Comparison of ENCODE assay signal across 15 cellular contexts in the genomic region with DNA sequence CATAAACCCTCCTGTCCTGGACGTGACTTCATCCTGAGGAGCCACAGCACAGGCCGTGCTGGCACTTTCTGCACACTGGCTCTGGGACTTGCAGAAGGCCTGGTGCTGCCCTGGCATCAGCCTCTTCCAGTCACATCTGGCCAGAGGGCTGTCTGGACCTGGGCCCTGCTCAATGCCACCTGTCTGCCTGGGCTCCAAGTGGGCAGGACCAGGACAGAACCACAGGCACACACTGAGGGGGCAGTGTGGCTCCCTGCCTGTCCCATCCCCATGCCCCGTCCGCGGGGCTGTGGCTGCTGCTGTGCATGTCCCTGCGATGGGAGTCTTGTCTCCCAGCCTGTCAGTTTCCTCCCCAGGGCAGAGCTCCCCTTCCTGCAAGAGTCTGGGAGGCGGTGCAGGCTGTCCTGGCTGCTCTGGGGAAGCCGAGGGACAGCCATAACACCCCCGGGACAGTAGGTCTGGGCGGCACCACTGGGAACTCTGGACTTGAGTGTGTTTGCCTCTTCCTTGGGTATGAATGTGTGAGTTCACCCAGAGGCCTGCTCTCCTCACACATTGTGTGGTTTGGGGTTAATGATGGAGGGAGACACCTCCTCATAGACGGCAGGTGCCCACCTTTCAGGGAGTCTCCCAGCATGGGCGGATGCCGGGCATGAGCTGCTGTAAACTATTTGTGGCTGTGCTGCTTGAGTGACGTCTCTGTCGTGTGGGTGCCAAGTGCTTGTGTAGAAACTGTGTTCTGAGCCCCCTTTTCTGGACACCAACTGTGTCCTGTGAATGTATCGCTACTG. TPM values are rescaled to one million over a fixed set of nuclear protein-coding genes. Genes with fewer than 3 reads are reported as not detected.
DNase-seq lines count a peak whose midpoint lies in the region; TF ChIP-seq lines count a peak whose summit lies in the region.
"Had no signal": no experiment of that assay in that cellular context is flagged by ENCODE, and none has a peak within 500 bp of the region (broad histone marks: within the 10 kb centered on the region; RNA-seq: fewer than 3 reads in every experiment).

No MANE protein-coding gene starts in this region.

- no peak overlapping the region for H2AFZ ChIP-seq in mesenchymal stem cell (ENCODE audit: low read depth, low read length)

- no peak overlapping the region for H3K27ac ChIP-seq in HEK293 (ENCODE audit: extremely low read depth, low read depth, low read length)
- no peak overlapping the region for H3K27ac ChIP-seq in mesenchymal stem cell (ENCODE audit: low read length, poor library complexity, severe bottlenecking)
- H3K27ac ChIP-seq in suprapubic skin, result peak overlapping the region; percentile 62

- WGBS in mesenchymal stem cell, result 90% methylated on average over 16 of the region's 16 CpGs
- 73% methylated on average over 7 of the region's 16 CpGs for WGBS in suprapubic skin

- H2BK12ac ChIP-seq in mesenchymal stem cell (ENCODE audit: low read length in 2 of 2), result peak overlapping the region in 1 of 2 experiments; percentile 95

- H3K4me1 Mint-ChIP-seq in chondrocyte (ENCODE audit: low read depth), result peaks cover 67% of the 10 kb centered on the region
- H3K4me1 Mint-ChIP-seq: activated naive CD4-positive, alpha-beta T cell treated with anti-CD3 and anti-CD28 coated beads, Interleukin-2, amount 10 ng/mL, durations not matched to agents 7 days and 5 days had no signal

- H2BK15ac ChIP-seq in mesenchymal stem cell (ENCODE audit: low read depth, poor library complexity, severe bottlenecking), result no peak overlapping the region

- H3K9ac ChIP-seq in mesenchymal stem cell (ENCODE audit: low read length), result no peak overlapping the region

- H3K27me3 Mint-ChIP-seq in chondrocyte (ENCODE audit: low read depth), result no peaks in the 10 kb centered on the region
- H3K27me3 Mint-ChIP-seq: activated naive CD4-positive, alpha-beta T cell treated with anti-CD3 and anti-CD28 coated beads, Interleukin-2, amount 10 ng/mL, durations not matched to agents 7 days and 5 days; B cell; brain had no signal

- no peak for TF ChIP-seq EP300 in suprapubic skin (IDR thresholded peaks at IDR 0.05)

- DNase-seq in chondrocyte (ENCODE audit: low spot score) (peak; percentile 81), mesenchymal stem cell (no peak), suprapubic skin (ENCODE audit: low spot score in 2 of 2) (no peak), SW480 (ENCODE audit: low spot score) (no peak), hypothalamus (lab: John Stamatoyannopoulos, UW) (no peak), SW 1271 (lab: John Stamatoyannopoulos, UW) (no peak)
- DNase-seq: activated CD4-positive, alpha-beta T cell treated with anti-CD3 and anti-CD28 coated beads, Interleukin-2, amount 50 U/mL, for 1 hour; activated naive CD4-positive, alpha-beta T cell treated with anti-CD3 and anti-CD28 coated beads, Interleukin-2, amount 10 ng/mL, durations not matched to agents 7 days and 5 days; activated T-cell treated with anti-CD3 and anti-CD28 coated beads for 4 hours; HCEC 1CT; NCI-H1694; NCI-H446 treated with DMSO at 0.1 percent for 48 hours had no signal

- no peak overlapping the region for H2BK5ac ChIP-seq in mesenchymal stem cell (ENCODE audit: low read depth, low read length, poor library complexity, severe bottlenecking)

- TF ChIP-seq POLR2A in suprapubic skin (IDR thresholded peaks at IDR 0.05), result no peak

- TF ChIP-seq CTCF in HEK293 (tag by site-specific recombination; IDR thresholded peaks at IDR 0.05) (no peak), chondrocyte (IDR thresholded peaks at IDR 0.05) (no peak), suprapubic skin (IDR thresholded peaks at IDR 0.05) (no peak)

- no peak overlapping the region for H4K8ac ChIP-seq in mesenchymal stem cell (ENCODE audit: low read length)

- peaks cover 3% of the 10 kb centered on the region for H3K36me3 Mint-ChIP-seq in chondrocyte (ENCODE audit: low read depth)
- H3K36me3 Mint-ChIP-seq: activated naive CD4-positive, alpha-beta T cell treated with anti-CD3 and anti-CD28 coated beads, Interleukin-2, amount 10 ng/mL, durations not matched to agents 7 days and 5 days had no signal

- H3K27ac Mint-ChIP-seq in chondrocyte (ENCODE audit: unreplicated experiment), result peak overlapping the region; percentile 92
- H3K27ac Mint-ChIP-seq: activated naive CD4-positive, alpha-beta T cell treated with anti-CD3 and anti-CD28 coated beads, Interleukin-2, amount 10 ng/mL, durations not matched to agents 7 days and 5 days; B cell had no signal

- H2BK120ac ChIP-seq in mesenchymal stem cell (ENCODE audit: low read depth, low read length), result no peak overlapping the region

- no peak overlapping the region for H3K4me3 Mint-ChIP-seq in chondrocyte (ENCODE audit: unreplicated experiment)
- H3K4me3 Mint-ChIP-seq: activated naive CD4-positive, alpha-beta T cell treated with anti-CD3 and anti-CD28 coated beads, Interleukin-2, amount 10 ng/mL, durations not matched to agents 7 days and 5 days; B cell; brain had no signal

- H3K4me2 ChIP-seq in mesenchymal stem cell (ENCODE audit: low read length, poor library complexity, severe bottlenecking), result no peak overlapping the region

- no peak overlapping the region for H3K4me3 ChIP-seq in HEK293 (ENCODE audit: low read depth, low read length)
- no peak overlapping the region for H3K4me3 ChIP-seq in mesenchymal stem cell (ENCODE audit: insufficient read depth in 1 of 2, low read depth in 1 of 2, low read length in 2 of 2)
- no peak overlapping the region for H3K4me3 ChIP-seq in suprapubic skin

- no peak overlapping the region for H3K14ac ChIP-seq in mesenchymal stem cell (ENCODE audit: low read length in 2 of 2)

- H3K79me1 ChIP-seq in mesenchymal stem cell (replicated peaks; ENCODE audit: low read length, poor library complexity, severe bottlenecking), result peaks cover 17% of the 10 kb centered on the region

- 0 out of 2 replicates have a peak, but pooled peaks cover 3% of the 10 kb centered on the region for H3K4me1 ChIP-seq in HEK293 (ENCODE audit: control insufficient read depth, insufficient read depth, low read length)
- H3K4me1 ChIP-seq in mesenchymal stem cell (ENCODE audit: control insufficient read depth, insufficient read depth, low read depth, low read length), result peaks cover 57% of the 10 kb centered on the region
- H3K4me1 ChIP-seq in suprapubic skin, result peaks cover 18% of the 10 kb centered on the region

- H3K4ac ChIP-seq in mesenchymal stem cell (ENCODE audit: low read depth in 1 of 2, low read length in 2 of 2), result no peak overlapping the region

- CTCF ChIA-PET in HEK293 (lab: Yijun Ruan, JAX), result interaction anchor here (0.8 to 1.9 kb wide), 2 partner anchors 69 to 149 kb away, joined by 4 read pairs; no protein-coding TSS in a partner anchor

- H3K9me3 ChIP-seq in HEK293 (ENCODE audit: control insufficient read depth, insufficient read depth, low read depth, low read length) (no peaks in the 10 kb centered on the region), mesenchymal stem cell (ENCODE audit: control insufficient read depth, low read length) (no peaks in the 10 kb centered on the region), suprapubic skin (no peaks in the 10 kb centered on the region)

- H3K18ac ChIP-seq in mesenchymal stem cell (ENCODE audit: low read depth in 1 of 2, low read length in 2 of 2), result no peak overlapping the region

- POLR2A ChIA-PET in HEK293 (lab: Yijun Ruan, JAX), result interaction anchor here (1.0 to 2.0 kb wide), 3 partner anchors 12 to 27 kb away, joined by 3 to 8 read pairs (median 4); a partner anchor contains a TSS

- no peaks in the 10 kb centered on the region for H3K27me3 ChIP-seq in mesenchymal stem cell (ENCODE audit: control insufficient read depth in 1 of 2, insufficient read depth in 1 of 2, low read length in 2 of 2)
- H3K27me3 ChIP-seq in suprapubic skin, result no peaks in the 10 kb centered on the region

- no peaks in the 10 kb centered on the region for H3K9me3 Mint-ChIP-seq in chondrocyte (ENCODE audit: low read depth)
- H3K9me3 Mint-ChIP-seq: activated naive CD4-positive, alpha-beta T cell treated with anti-CD3 and anti-CD28 coated beads, Interleukin-2, amount 10 ng/mL, durations not matched to agents 7 days and 5 days; brain had no signal

- H3K36me3 ChIP-seq in HEK293 (ENCODE audit: control insufficient read depth in 2 of 2, insufficient read depth in 1 of 2, low read length in 2 of 2) (peaks cover 0 to 25% of the 10 kb centered on the region in 2 experiments; a peak in 1 of 3 replicates), mesenchymal stem cell (ENCODE audit: control insufficient read depth in 1 of 2, insufficient read depth in 2 of 2, low read depth in 1 of 2, low read length in 2 of 2) (peaks cover 25 to 46% of the 10 kb centered on the region in 2 experiments), suprapubic skin (peaks cover 10% of the 10 kb centered on the region)

- peak overlapping the region; percentile 45 for H2AK5ac ChIP-seq in mesenchymal stem cell (ENCODE audit: low read length, severe bottlenecking)

- peak overlapping the region; percentile 19 for H4K91ac ChIP-seq in mesenchymal stem cell (ENCODE audit: low read length)

- H3K23ac ChIP-seq in mesenchymal stem cell (ENCODE audit: low read length in 2 of 2), result peak overlapping the region in 1 of 2 experiments; percentile 87

RNA-seq across cellular contexts. Expression of a gene that starts 22.0 kb away (rescaled TPM):
- total RNA-seq in chondrocyte (130 to 171 TPM (median 170 TPM) in 3 replicates), suprapubic skin (100 to 1,000 TPM; 142 to 247 (median 198) TPM)
- polyA plus RNA-seq in mesenchymal stem cell (2013, experiment 1 of 2), result 50.3 TPM
- 48.3 TPM for polyA plus RNA-seq in mesenchymal stem cell (2013, experiment 2 of 2)

RNA-seq across cellular contexts. Expression of a gene that starts 30.3 kb away (rescaled TPM):
- total RNA-seq in chondrocyte (42.2 to 53.5 TPM (median 50.3 TPM) in 3 replicates), suprapubic skin (100 to 1,000 TPM in 1 of 4 donors, 10 to 100 TPM in 3; 33.8 to 103 (median 47.0) TPM)
- polyA plus RNA-seq in mesenchymal stem cell (2013, experiment 1 of 2), result 29.8 TPM
- 27.3 TPM for polyA plus RNA-seq in mesenchymal stem cell (2013, experiment 2 of 2)
